21 cellular contexts compared by ENCODE assay signal in genomic region chr13:30333601-30334000, GRCh38.
"Had no signal": no experiment of that assay in that cellular context is flagged by ENCODE, and none has a peak within 500 bp of the region (broad histone marks: within the 10 kb centered on the region; RNA-seq: fewer than 3 reads in every experiment).

No MANE protein-coding gene starts in this region.

- H3K4me1 ChIP-seq: prostate gland, upper lobe of right lung had no signal

- H3K9me3 ChIP-seq: esophagus squamous epithelium, gastroesophageal sphincter, left ventricle myocardium inferior, ovary, prostate gland, spleen, upper lobe of right lung had no signal

- H3K27me3 ChIP-seq: dorsolateral prefrontal cortex, esophagus squamous epithelium, gastroesophageal sphincter, ovary, spleen, upper lobe of right lung had no signal

- H3K27ac ChIP-seq: esophagus squamous epithelium, gastroesophageal sphincter, left ventricle myocardium inferior, ovary, prostate gland, spleen, upper lobe of right lung had no signal

- DNase-seq: activated CD4-positive, alpha-beta T cell treated with anti-CD3 and anti-CD28 coated beads for 36 hours; activated CD4-positive, alpha-beta T cell treated with anti-CD3 and anti-CD28 coated beads, Interleukin-2, amount 50 U/mL, for 48 hours; activated CD8-positive, alpha-beta memory T cell treated with anti-CD3 and anti-CD28 coated beads, Interleukin-2, amount 50 U/mL, for 48 hours; activated naive CD4-positive, alpha-beta T cell treated with Interleukin-2 at 50 U/mL for 16 hours; activated naive CD8-positive, alpha-beta T cell treated with anti-CD3 and anti-CD28 coated beads for 36 hours; activated T-cell treated with anti-CD3 and anti-CD28 coated beads, Interleukin-2, amount 50 U/mL, for 4 hours; dorsolateral prefrontal cortex; effector memory CD8-positive, alpha-beta T cell; esophagus squamous epithelium; left ventricle myocardium inferior; midbrain; ovary; spleen; stimulated activated CD4-positive, alpha-beta T cell treated with anti-CD3 and anti-CD28 coated beads, Interleukin-4, amount 100 ng/mL, for 1 hour; stimulated activated naive CD8-positive, alpha-beta T cell treated with anti-CD3 and anti-CD28 coated beads, Interleukin-15, Interleukin-2, amounts not matched to agents 100 U/mL and 50 U/mL, for 24 hours; T-helper 9 cell; upper lobe of right lung had no signal

- H3K4me3 ChIP-seq: dorsolateral prefrontal cortex, esophagus squamous epithelium, gastroesophageal sphincter, left ventricle myocardium inferior, ovary, prostate gland, spleen, upper lobe of right lung had no signal

- H3K36me3 ChIP-seq: esophagus squamous epithelium, gastroesophageal sphincter, left ventricle myocardium inferior, ovary, prostate gland, spleen, upper lobe of right lung had no signal

- FAIRE-seq: astrocyte, colon had no signal
